In genomic region chr1:167722152-167722869, GRCh38 we compare ENCODE assay signal across 1 cellular context.
TF ChIP-seq lines count a peak whose summit lies in the region.

No MANE protein-coding gene starts in this region.

TF ChIP-seq in K562, 482 proteins besides CTCF, POLR2A, EP300 and RAD21 (continued from another document and continues in another):
- TF ChIP-seq ZNF277 (CRISPR knock-in tag; IDR thresholded peaks at IDR 0.05; ENCODE audit: borderline replicate concordance) (no peak), SIX5 (IDR thresholded peaks at IDR 0.05; ENCODE audit: borderline replicate concordance in 1 of 2, insufficient read depth in 1 of 2, low read depth in 1 of 2, low read length in 2 of 2) (no peak), CHD7 (IDR thresholded peaks at IDR 0.05; ENCODE audit: low read depth, low read length) (no peak), ZNF347 (CRISPR knock-in tag; IDR thresholded peaks at IDR 0.05; ENCODE audit: low read depth) (no peak), BMI1 (IDR thresholded peaks at IDR 0.05; ENCODE audit: low read length) (no peak), PHF20 (IDR thresholded peaks at IDR 0.05; ENCODE audit: partially characterized antibody) (no peak), BRCA1 (IDR thresholded peaks at IDR 0.05) (no peak), BRCA1 (CRISPR knock-in tag; IDR thresholded peaks at IDR 0.05) (no peak), PRPF4 (IDR thresholded peaks at IDR 0.05; ENCODE audit: insufficient read depth, low read depth, low read length, poor library complexity, severe bottlenecking) (no peak), ATF4 (CRISPR knock-in tag; IDR thresholded peaks at IDR 0.05) (no peak), RBM17 (IDR thresholded peaks at IDR 0.05; ENCODE audit: borderline replicate concordance, low read depth, low read length) (no peak), RERE (CRISPR knock-in tag; IDR thresholded peaks at IDR 0.05; ENCODE audit: borderline replicate concordance) (0 out of 2 replicates have a peak, but pooled peaks have one; percentile 78), ZZZ3 (IDR thresholded peaks at IDR 0.05) (no peak), SRSF1 (IDR thresholded peaks at IDR 0.05; ENCODE audit: low read depth, low read length) (0 out of 2 replicates have a peak, but pooled peaks have one; percentile 74), ZNF449 (CRISPR knock-in tag; IDR thresholded peaks at IDR 0.05) (no peak), ZNF780A (CRISPR knock-in tag; IDR thresholded peaks at IDR 0.05) (no peak), ZNF143 (CRISPR knock-in tag; IDR thresholded peaks at IDR 0.05) (no peak), JUNB (CRISPR knock-in tag; conservative IDR thresholded peaks at IDR 0.05) (no peak), RBM15 (IDR thresholded peaks at IDR 0.05; ENCODE audit: insufficient read depth, low read length) (no peak), ARID2 (IDR thresholded peaks at IDR 0.05) (no peak), HMGXB4 (CRISPR knock-in tag; IDR thresholded peaks at IDR 0.05) (peak; percentile 56; the same call in 1 of the 2 replicates), TEAD1 (CRISPR knock-in tag; IDR thresholded peaks at IDR 0.05) (no peak), POLR2H (tag; IDR thresholded peaks at IDR 0.05; ENCODE audit: low read depth) (no peak), ZNF224 (CRISPR knock-in tag; IDR thresholded peaks at IDR 0.05) (no peak), ZNF766 (CRISPR knock-in tag; conservative IDR thresholded peaks at IDR 0.05) (no peak)
- TF ChIP-seq, protein P1, sequence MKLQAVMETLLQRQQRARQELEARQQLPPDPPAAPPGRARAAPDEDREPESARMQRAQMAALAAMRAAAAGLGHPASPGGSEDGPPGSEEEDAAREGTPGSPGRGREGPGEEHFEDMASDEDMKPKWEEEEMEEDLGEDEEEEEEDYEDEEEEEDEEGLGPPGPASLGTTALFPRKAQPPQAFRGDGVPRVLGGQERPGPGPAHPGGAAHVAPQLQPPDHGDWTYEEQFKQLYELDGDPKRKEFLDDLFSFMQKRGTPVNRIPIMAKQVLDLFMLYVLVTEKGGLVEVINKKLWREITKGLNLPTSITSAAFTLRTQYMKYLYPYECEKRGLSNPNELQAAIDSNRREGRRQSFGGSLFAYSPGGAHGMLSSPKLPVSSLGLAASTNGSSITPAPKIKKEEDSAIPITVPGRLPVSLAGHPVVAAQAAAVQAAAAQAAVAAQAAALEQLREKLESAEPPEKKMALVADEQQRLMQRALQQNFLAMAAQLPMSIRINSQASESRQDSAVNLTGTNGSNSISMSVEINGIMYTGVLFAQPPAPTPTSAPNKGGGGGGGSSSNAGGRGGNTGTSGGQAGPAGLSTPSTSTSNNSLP (IDR thresholded peaks at IDR 0.05; ENCODE audit: borderline replicate concordance, low read depth, low read length), result no peak
